1 cellular context compared by ENCODE assay signal in genomic region chr9:98368366-98369065, GRCh38.
A peak's percentile ranks its signal among the peaks of the same experiment; 100 is the strongest.
TF ChIP-seq lines count a peak whose summit lies in the region.

No MANE protein-coding gene starts in this region.

TF ChIP-seq in K562, 482 proteins besides CTCF, POLR2A, EP300 and RAD21 (continued from another document):
- TF ChIP-seq ZBTB11 (CRISPR knock-in tag; IDR thresholded peaks at IDR 0.05) (peak in 1 of 3 experiments; percentile 91; a peak in 2 of 6 replicates), FOXA3 (CRISPR knock-in tag; conservative IDR thresholded peaks at IDR 0.05 in 1 of 2, IDR thresholded peaks at IDR 0.05 in 1 of 2) (peak in 1 of 2 experiments; percentile 80; a peak in 1 of 4 replicates), HDAC8 (tag; IDR thresholded peaks at IDR 0.05) (no peak), GTF2A2 (tag; IDR thresholded peaks at IDR 0.05) (no peak), ZBTB2 (IDR thresholded peaks at IDR 0.05) (0 out of 2 replicates have a peak, but pooled peaks have one; percentile 26), PML (IDR thresholded peaks at IDR 0.05; ENCODE audit: low read length) (peak; percentile 81; the same call in 1 of the 2 replicates), ETV6 (IDR thresholded peaks at IDR 0.05; ENCODE audit: borderline replicate concordance in 1 of 2, low read depth in 2 of 2, low read length in 1 of 2) (peak in 1 of 2 experiments; percentile 38; a peak in 1 of 4 replicates), ETV6 (CRISPR knock-in tag; IDR thresholded peaks at IDR 0.05; ENCODE audit: borderline replicate concordance) (no peak), NFATC3 (IDR thresholded peaks at IDR 0.05) (no peak), TRIM28 (IDR thresholded peaks at IDR 0.05) (peak; percentile 88), PHB2 (IDR thresholded peaks at IDR 0.05; ENCODE audit: low read depth) (peak; percentile 38; the same call in 1 of the 2 replicates), ARHGAP35 (IDR thresholded peaks at IDR 0.05; ENCODE audit: partially characterized antibody) (no peak), TAL1 (IDR thresholded peaks at IDR 0.05) (peak; percentile 89), ZBTB40 (IDR thresholded peaks at IDR 0.05) (peak; percentile 72), ZBTB40 (CRISPR knock-in tag; IDR thresholded peaks at IDR 0.05) (no peak), ZNF143 (CRISPR knock-in tag; IDR thresholded peaks at IDR 0.05) (no peak), EHMT2 (IDR thresholded peaks at IDR 0.05) (peak; percentile 47; the same call in 1 of the 2 replicates), NFXL1 (CRISPR knock-in tag; IDR thresholded peaks at IDR 0.05) (no peak), KLF1 (tag; IDR thresholded peaks at IDR 0.05) (no peak), ARID3A (IDR thresholded peaks at IDR 0.05; ENCODE audit: borderline replicate concordance, low read depth, low read length) (peak; percentile 38; the same call in 1 of the 2 replicates), NCOA4 (IDR thresholded peaks at IDR 0.05; ENCODE audit: partially characterized antibody) (no peak), MAX (CRISPR knock-in tag; IDR thresholded peaks at IDR 0.05) (peak; percentile 87), SMAD4 (CRISPR knock-in tag; conservative IDR thresholded peaks at IDR 0.05) (peak; percentile 93), SMARCC2 (IDR thresholded peaks at IDR 0.05; ENCODE audit: low read depth) (peak; percentile 55; the same call in 1 of the 2 replicates), CCNT2 (IDR thresholded peaks at IDR 0.05; ENCODE audit: borderline replicate concordance, extremely low read depth, insufficient read length, low read depth, low read length) (peak; percentile 65), SOX6 (IDR thresholded peaks at IDR 0.05) (peak; percentile 79), CBFA2T3 (IDR thresholded peaks at IDR 0.05) (peak; percentile 98), JUN (IDR thresholded peaks at IDR 0.05; ENCODE audit: borderline replicate concordance, low read depth, low read length) (peak; percentile 61; the same call in 1 of the 2 replicates), JUN (CRISPR knock-in tag; IDR thresholded peaks at IDR 0.05; ENCODE audit: borderline replicate concordance) (0 out of 2 replicates have a peak, but pooled peaks have one; percentile 59), POLR2AphosphoS5 (IDR thresholded peaks at IDR 0.05; ENCODE audit: control insufficient read depth, insufficient read depth, low read depth, low read length) (peak; percentile 95), MTA3 (IDR thresholded peaks at IDR 0.05; ENCODE audit: borderline replicate concordance) (peak; percentile 49; the same call in 1 of the 2 replicates), JUND (IDR thresholded peaks at IDR 0.05; ENCODE audit: borderline replicate concordance, low read depth, low read length) (peak; percentile 79), JUND (tag; IDR thresholded peaks at IDR 0.05; ENCODE audit: borderline replicate concordance, low read depth, low read length) (peak; percentile 58; the same call in 1 of the 3 replicates)
